Comparison of ENCODE assay signal across 8 cellular contexts in the genomic region with DNA sequence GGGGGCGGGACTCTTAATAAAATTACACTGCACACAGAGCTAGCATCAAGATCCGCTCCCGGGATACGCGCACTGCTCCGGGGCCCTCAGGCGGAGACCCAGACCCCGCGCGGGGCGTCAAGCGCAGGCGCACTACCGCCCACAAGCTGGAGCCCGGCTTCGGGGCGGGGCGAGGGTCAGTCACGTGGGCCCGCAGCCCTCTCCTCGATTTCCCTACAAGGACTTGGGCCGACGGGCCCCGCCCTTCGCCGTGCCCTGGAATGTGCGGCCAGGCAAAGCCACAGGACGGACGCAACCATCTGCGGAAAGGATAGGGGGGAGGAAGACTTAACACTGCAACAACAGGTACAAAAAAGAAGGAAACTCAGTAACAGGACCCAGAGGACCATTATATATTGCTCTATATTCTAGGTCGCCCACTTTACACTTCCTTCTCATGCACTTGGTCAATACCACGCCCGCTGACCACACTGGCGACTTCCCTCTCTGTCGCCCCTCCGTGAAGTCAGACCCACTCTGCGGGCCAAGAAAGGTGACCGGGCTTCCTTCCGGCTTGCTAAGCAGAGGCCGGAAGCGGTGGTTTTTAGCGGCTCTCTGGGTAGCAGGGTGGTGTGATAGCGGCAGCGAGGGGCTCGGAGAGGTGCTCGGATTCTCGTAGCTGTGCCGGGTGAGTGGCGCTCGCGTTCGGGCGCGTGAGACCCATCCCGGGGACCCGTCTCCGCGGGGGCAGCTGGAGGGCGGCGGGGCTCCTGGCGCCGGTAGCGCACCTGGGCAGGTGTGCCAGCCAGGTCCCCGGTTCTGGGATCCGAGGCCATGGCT. TPM values are rescaled to one million over a fixed set of nuclear protein-coding genes. Genes with fewer than 3 reads are reported as not detected.
DNase-seq lines count a peak whose midpoint lies in the region; ATAC-seq and TF ChIP-seq lines count a peak whose summit lies in the region.

A gene (plus strand): TSS at position 559 of the 819 bp plus-strand sequence. CDS start 5,447 bp downstream, outside the sequence.

- no peaks in the 10 kb centered on the region for H3K9me3 Mint-ChIP-seq in dendritic cell treated with granulocyte-macrophage colony-stimulating factor and Interleukin-4, amounts not matched to agents 40 ng/mL and 50 ng/mL, for 4 days

- no peaks in the 10 kb centered on the region for H3K27me3 ChIP-seq in left lung

- H3K36me3 ChIP-seq in left lung, result peaks cover 0 to 10% of the 10 kb centered on the region in 2 donors

- peak within 1 kb of the TSS; percentile 88 for H3K27ac ChIP-seq in C4-2B
- peak within 1 kb of the TSS; percentile 99 to 100 for H3K27ac ChIP-seq in left lung

- H3K9me3 ChIP-seq in left lung, result no peaks in the 10 kb centered on the region

- no peak for TF ChIP-seq CTCF in C4-2B (conservative IDR thresholded peaks at IDR 0.05)
- TF ChIP-seq CTCF in left lung (IDR thresholded peaks at IDR 0.05), result no peak

- H3K36me3 Mint-ChIP-seq in dendritic cell treated with granulocyte-macrophage colony-stimulating factor and Interleukin-4, amounts not matched to agents 40 ng/mL and 50 ng/mL, for 4 days (ENCODE audit: low read depth), result peaks cover 34% of the 10 kb centered on the region

- intact Hi-C loops in dendritic cell treated with granulocyte-macrophage colony-stimulating factor and Interleukin-4, amounts not matched to agents 40 ng/mL and 50 ng/mL, for 4 days (cut with micrococcal nuclease), result loop anchor here (1.0 to 10.0 kb wide), 7 partner anchors 10 to 590 kb away; a partner anchor contains a TSS
- intact Hi-C loops in left lung (cut with DNase I), result loop anchor here in 1 of 2 donors (5.0 to 10.0 kb wide), 2 partner anchors 103 to 315 kb away; no protein-coding TSS in a partner anchor

- H3K4me3 ChIP-seq in left lung, result peak within 1 kb of the TSS; percentile 90 to 93

- peak within 1 kb of the TSS; percentile 99 for H3K27ac Mint-ChIP-seq in dendritic cell treated with granulocyte-macrophage colony-stimulating factor and Interleukin-4, amounts not matched to agents 40 ng/mL and 50 ng/mL, for 4 days

- peaks cover 29 to 60% of the 10 kb centered on the region in 2 donors for H3K4me1 ChIP-seq in left lung

- ATAC-seq in GM19395 (IDR thresholded peaks at IDR 0.05; ENCODE audit: unreplicated experiment), result peak; percentile 85
- peak; percentile 68 for ATAC-seq in HG03565 (IDR thresholded peaks at IDR 0.05; ENCODE audit: unreplicated experiment)
- ATAC-seq in left lung, result peak; percentile 87

- peak; percentile 92 for DNase-seq in NCI-H774 (lab: John Stamatoyannopoulos, UW)
- peak; percentile 84 to 86 for DNase-seq in activated CD4-positive, alpha-beta T cell treated with anti-CD3 and anti-CD28 coated beads, Interleukin-2, amount 50 U/mL, for 4 hours
- DNase-seq in left lung, result peak; percentile 99 to 100
- DNase-seq in stimulated activated CD4-positive, alpha-beta T cell treated with anti-CD3 and anti-CD28 coated beads, Interleukin-2, amount 100 ng/mL, for 48 hours, result peak; percentile 93 to 96

- H3K4me1 Mint-ChIP-seq in dendritic cell treated with granulocyte-macrophage colony-stimulating factor and Interleukin-4, amounts not matched to agents 40 ng/mL and 50 ng/mL, for 4 days (ENCODE audit: low read depth), result peaks cover 47% of the 10 kb centered on the region

- peak within 1 kb of the TSS; percentile 85 for H3K4me3 Mint-ChIP-seq in dendritic cell treated with granulocyte-macrophage colony-stimulating factor and Interleukin-4, amounts not matched to agents 40 ng/mL and 50 ng/mL, for 4 days

- no peaks in the 10 kb centered on the region for H3K27me3 Mint-ChIP-seq in dendritic cell treated with granulocyte-macrophage colony-stimulating factor and Interleukin-4, amounts not matched to agents 40 ng/mL and 50 ng/mL, for 4 days

RNA-seq across cellular contexts. Expression of the gene that starts here (rescaled TPM):
- 100 to 1,000 TPM; 532 to 556 TPM for total RNA-seq in left lung

Comparison
In these comparisons a context has a peak if more than half of its experiments do, and no peak if none do; other contexts are left out.
1. Peak in every context shown above with its lines: DNase-seq, ATAC-seq, H3K4me3 ChIP-seq and H3K27ac ChIP-seq.